Comparison of ENCODE assay signal across 21 cellular contexts in genomic region chr15:93168913-93169312, GRCh38.
"Had no signal": no experiment of that assay in that cellular context is flagged by ENCODE, and none has a peak within 500 bp of the region (broad histone marks: within the 10 kb centered on the region; RNA-seq: fewer than 3 reads in every experiment).

No MANE protein-coding gene starts in this region.

- H3K27ac Mint-ChIP-seq: dendritic cell treated with granulocyte-macrophage colony-stimulating factor and Interleukin-4, amounts not matched to agents 40 ng/mL and 50 ng/mL, for 4 days; effector memory CD8-positive, alpha-beta T cell; immature natural killer cell; nephron had no signal

- H2AFZ ChIP-seq: parathyroid adenoma had no signal

- H3K4me1 ChIP-seq: esophagus muscularis mucosa, gastroesophageal sphincter, lower lobe of right lung, parathyroid adenoma, prostate gland, right lobe of liver had no signal

- H3K9ac ChIP-seq: parathyroid adenoma had no signal

- H3K36me3 ChIP-seq: esophagus muscularis mucosa, gastroesophageal sphincter, lower lobe of right lung, prostate gland, right lobe of liver had no signal

- H3K4me3 Mint-ChIP-seq: central memory CD8-positive, alpha-beta T cell; dendritic cell treated with granulocyte-macrophage colony-stimulating factor and Interleukin-4, amounts not matched to agents 40 ng/mL and 50 ng/mL, for 4 days; effector memory CD8-positive, alpha-beta T cell; immature natural killer cell; nephron had no signal

- ATAC-seq: effector memory CD8-positive, alpha-beta T cell; gastroesophageal sphincter; left colon; lower lobe of right lung; right lobe of liver had no signal

- H3K79me2 ChIP-seq: parathyroid adenoma had no signal

- H3K27me3 ChIP-seq: esophagus muscularis mucosa, gastroesophageal sphincter, right lobe of liver had no signal

- H3K27ac ChIP-seq: epithelial cell of prostate, esophagus muscularis mucosa, gastroesophageal sphincter, lower lobe of right lung, parathyroid adenoma, prostate gland, right lobe of liver had no signal

- DNase-seq: effector memory CD8-positive, alpha-beta T cell; foreskin fibroblast; glutamatergic neuron; immature natural killer cell; kidney; left colon; lower lobe of right lung; mesenchymal stem cell; midbrain; right lobe of liver; stimulated activated CD4-positive, alpha-beta T cell treated with anti-CD3 and anti-CD28 coated beads, Interleukin-2, amount 100 ng/mL, for 24 hours; stimulated activated naive CD4-positive, alpha-beta T cell treated with Interleukin-2 at 50 U/mL for 16 hours; trophoblast cell had no signal

- H3K9me3 ChIP-seq: esophagus muscularis mucosa, gastroesophageal sphincter, lower lobe of right lung, prostate gland, right lobe of liver had no signal

- H3K9me3 Mint-ChIP-seq: central memory CD8-positive, alpha-beta T cell; immature natural killer cell had no signal

- H3K4me3 ChIP-seq: esophagus muscularis mucosa, gastroesophageal sphincter, lower lobe of right lung, prostate gland, right lobe of liver had no signal
